Comparison of ENCODE assay signal across 1 cellular context in the genomic region with DNA sequence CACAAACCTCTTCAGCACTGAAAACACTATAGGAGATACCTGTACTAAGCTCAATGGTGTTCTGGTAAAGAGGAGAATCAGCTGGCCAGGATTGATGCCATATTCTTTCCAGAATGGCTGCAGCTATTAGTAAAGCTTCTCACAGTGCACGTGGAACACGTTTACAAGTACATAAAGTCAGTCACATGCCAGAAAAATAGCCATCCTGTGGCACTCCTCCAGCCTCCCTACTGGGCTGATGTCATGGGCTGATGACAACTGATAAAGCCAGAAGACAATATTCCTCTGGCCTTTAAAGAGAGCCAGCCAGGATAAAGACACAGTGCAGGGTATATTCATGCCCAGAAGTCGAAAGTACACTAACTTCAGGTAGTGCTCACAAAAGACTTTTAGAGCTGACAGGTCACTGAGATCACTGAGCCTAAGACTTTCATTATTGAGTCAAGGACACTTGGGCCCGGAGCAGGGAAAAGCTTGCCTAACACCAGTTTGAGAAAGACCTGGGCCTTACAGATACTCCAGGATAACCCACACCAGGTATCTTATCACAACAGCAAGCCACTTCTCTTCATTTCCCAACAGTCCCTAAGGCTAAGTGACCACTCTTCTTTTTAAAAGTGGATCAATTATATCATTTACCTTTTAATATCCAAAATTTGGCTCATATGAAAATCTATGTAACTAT.
TF ChIP-seq lines count a peak whose summit lies in the region.

No MANE protein-coding gene starts in this region.

TF ChIP-seq in K562, 482 proteins besides CTCF, POLR2A, EP300 and RAD21 (continued from another document and continues in another):
- TF ChIP-seq, protein P1, sequence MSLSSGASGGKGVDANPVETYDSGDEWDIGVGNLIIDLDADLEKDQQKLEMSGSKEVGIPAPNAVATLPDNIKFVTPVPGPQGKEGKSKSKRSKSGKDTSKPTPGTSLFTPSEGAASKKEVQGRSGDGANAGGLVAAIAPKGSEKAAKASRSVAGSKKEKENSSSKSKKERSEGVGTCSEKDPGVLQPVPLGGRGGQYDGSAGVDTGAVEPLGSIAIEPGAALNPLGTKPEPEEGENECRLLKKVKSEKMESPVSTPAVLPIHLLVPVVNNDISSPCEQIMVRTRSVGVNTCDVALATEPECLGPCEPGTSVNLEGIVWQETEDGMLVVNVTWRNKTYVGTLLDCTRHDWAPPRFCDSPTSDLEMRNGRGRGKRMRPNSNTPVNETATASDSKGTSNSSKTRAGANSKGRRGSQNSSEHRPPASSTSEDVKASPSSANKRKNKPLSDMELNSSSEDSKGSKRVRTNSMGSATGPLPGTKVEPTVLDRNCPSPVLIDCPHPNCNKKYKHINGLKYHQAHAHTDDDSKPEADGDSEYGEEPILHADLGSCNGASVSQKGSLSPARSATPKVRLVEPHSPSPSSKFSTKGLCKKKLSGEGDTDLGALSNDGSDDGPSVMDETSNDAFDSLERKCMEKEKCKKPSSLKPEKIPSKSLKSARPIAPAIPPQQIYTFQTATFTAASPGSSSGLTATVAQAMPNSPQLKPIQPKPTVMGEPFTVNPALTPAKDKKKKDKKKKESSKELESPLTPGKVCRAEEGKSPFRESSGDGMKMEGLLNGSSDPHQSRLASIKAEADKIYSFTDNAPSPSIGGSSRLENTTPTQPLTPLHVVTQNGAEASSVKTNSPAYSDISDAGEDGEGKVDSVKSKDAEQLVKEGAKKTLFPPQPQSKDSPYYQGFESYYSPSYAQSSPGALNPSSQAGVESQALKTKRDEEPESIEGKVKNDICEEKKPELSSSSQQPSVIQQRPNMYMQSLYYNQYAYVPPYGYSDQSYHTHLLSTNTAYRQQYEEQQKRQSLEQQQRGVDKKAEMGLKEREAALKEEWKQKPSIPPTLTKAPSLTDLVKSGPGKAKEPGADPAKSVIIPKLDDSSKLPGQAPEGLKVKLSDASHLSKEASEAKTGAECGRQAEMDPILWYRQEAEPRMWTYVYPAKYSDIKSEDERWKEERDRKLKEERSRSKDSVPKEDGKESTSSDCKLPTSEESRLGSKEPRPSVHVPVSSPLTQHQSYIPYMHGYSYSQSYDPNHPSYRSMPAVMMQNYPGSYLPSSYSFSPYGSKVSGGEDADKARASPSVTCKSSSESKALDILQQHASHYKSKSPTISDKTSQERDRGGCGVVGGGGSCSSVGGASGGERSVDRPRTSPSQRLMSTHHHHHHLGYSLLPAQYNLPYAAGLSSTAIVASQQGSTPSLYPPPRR (CRISPR knock-in tag; IDR thresholded peaks at IDR 0.05; ENCODE audit: borderline replicate concordance), result no peak
- TF ChIP-seq, protein P2, sequence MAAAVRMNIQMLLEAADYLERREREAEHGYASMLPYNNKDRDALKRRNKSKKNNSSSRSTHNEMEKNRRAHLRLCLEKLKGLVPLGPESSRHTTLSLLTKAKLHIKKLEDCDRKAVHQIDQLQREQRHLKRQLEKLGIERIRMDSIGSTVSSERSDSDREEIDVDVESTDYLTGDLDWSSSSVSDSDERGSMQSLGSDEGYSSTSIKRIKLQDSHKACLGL (CRISPR knock-in tag; IDR thresholded peaks at IDR 0.05; ENCODE audit: borderline replicate concordance, poor library complexity, severe bottlenecking), result no peak
- TF ChIP-seq, protein P3, sequence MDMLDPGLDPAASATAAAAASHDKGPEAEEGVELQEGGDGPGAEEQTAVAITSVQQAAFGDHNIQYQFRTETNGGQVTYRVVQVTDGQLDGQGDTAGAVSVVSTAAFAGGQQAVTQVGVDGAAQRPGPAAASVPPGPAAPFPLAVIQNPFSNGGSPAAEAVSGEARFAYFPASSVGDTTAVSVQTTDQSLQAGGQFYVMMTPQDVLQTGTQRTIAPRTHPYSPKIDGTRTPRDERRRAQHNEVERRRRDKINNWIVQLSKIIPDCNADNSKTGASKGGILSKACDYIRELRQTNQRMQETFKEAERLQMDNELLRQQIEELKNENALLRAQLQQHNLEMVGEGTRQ (CRISPR knock-in tag; IDR thresholded peaks at IDR 0.05), result no peak
- TF ChIP-seq, protein P4, sequence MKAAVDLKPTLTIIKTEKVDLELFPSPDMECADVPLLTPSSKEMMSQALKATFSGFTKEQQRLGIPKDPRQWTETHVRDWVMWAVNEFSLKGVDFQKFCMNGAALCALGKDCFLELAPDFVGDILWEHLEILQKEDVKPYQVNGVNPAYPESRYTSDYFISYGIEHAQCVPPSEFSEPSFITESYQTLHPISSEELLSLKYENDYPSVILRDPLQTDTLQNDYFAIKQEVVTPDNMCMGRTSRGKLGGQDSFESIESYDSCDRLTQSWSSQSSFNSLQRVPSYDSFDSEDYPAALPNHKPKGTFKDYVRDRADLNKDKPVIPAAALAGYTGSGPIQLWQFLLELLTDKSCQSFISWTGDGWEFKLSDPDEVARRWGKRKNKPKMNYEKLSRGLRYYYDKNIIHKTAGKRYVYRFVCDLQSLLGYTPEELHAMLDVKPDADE (conservative IDR thresholded peaks at IDR 0.05; ENCODE audit: control insufficient read depth, low read depth, low read length), result no peak
- TF ChIP-seq CCAR2 (IDR thresholded peaks at IDR 0.05; ENCODE audit: low read depth, low read length), result no peak
- TF ChIP-seq HNRNPH1 (optimal IDR thresholded peaks at IDR 0.05; ENCODE audit: low read depth, low read length), result no peak
- no peak for TF ChIP-seq ZSCAN29 (IDR thresholded peaks at IDR 0.05)
- TF ChIP-seq TRIM24 (IDR thresholded peaks at IDR 0.05), result no peak
- TF ChIP-seq FOXP1 (CRISPR knock-in tag; IDR thresholded peaks at IDR 0.05), result no peak
- peak; percentile 26 for TF ChIP-seq ZFP36 (IDR thresholded peaks at IDR 0.05; ENCODE audit: low read depth, low read length, partially characterized antibody)
- TF ChIP-seq EWSR1 (IDR thresholded peaks at IDR 0.05; ENCODE audit: borderline replicate concordance, low read depth, partially characterized antibody), result no peak
- TF ChIP-seq, protein P5, sequence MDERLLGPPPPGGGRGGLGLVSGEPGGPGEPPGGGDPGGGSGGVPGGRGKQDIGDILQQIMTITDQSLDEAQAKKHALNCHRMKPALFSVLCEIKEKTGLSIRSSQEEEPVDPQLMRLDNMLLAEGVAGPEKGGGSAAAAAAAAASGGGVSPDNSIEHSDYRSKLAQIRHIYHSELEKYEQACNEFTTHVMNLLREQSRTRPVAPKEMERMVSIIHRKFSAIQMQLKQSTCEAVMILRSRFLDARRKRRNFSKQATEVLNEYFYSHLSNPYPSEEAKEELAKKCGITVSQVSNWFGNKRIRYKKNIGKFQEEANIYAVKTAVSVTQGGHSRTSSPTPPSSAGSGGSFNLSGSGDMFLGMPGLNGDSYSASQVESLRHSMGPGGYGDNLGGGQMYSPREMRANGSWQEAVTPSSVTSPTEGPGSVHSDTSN (CRISPR knock-in tag; IDR thresholded peaks at IDR 0.05; ENCODE audit: low read depth), result no peak
- TF ChIP-seq, protein P5 (tag; conservative IDR thresholded peaks at IDR 0.05; ENCODE audit: low read depth), result no peak
- TF ChIP-seq, protein P6, sequence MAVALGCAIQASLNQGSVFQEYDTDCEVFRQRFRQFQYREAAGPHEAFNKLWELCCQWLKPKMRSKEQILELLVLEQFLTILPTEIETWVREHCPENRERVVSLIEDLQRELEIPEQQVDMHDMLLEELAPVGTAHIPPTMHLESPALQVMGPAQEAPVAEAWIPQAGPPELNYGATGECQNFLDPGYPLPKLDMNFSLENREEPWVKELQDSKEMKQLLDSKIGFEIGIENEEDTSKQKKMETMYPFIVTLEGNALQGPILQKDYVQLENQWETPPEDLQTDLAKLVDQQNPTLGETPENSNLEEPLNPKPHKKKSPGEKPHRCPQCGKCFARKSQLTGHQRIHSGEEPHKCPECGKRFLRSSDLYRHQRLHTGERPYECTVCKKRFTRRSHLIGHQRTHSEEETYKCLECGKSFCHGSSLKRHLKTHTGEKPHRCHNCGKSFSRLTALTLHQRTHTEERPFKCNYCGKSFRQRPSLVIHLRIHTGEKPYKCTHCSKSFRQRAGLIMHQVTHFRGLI (CRISPR knock-in tag; IDR thresholded peaks at IDR 0.05), result no peak
- TF ChIP-seq PHB2 (IDR thresholded peaks at IDR 0.05; ENCODE audit: low read depth), result no peak
- no peak for TF ChIP-seq ZNF232 (CRISPR knock-in tag; IDR thresholded peaks at IDR 0.05)
- TF ChIP-seq MAFF (IDR thresholded peaks at IDR 0.05; ENCODE audit: low read length), result no peak
- TF ChIP-seq, protein P7, sequence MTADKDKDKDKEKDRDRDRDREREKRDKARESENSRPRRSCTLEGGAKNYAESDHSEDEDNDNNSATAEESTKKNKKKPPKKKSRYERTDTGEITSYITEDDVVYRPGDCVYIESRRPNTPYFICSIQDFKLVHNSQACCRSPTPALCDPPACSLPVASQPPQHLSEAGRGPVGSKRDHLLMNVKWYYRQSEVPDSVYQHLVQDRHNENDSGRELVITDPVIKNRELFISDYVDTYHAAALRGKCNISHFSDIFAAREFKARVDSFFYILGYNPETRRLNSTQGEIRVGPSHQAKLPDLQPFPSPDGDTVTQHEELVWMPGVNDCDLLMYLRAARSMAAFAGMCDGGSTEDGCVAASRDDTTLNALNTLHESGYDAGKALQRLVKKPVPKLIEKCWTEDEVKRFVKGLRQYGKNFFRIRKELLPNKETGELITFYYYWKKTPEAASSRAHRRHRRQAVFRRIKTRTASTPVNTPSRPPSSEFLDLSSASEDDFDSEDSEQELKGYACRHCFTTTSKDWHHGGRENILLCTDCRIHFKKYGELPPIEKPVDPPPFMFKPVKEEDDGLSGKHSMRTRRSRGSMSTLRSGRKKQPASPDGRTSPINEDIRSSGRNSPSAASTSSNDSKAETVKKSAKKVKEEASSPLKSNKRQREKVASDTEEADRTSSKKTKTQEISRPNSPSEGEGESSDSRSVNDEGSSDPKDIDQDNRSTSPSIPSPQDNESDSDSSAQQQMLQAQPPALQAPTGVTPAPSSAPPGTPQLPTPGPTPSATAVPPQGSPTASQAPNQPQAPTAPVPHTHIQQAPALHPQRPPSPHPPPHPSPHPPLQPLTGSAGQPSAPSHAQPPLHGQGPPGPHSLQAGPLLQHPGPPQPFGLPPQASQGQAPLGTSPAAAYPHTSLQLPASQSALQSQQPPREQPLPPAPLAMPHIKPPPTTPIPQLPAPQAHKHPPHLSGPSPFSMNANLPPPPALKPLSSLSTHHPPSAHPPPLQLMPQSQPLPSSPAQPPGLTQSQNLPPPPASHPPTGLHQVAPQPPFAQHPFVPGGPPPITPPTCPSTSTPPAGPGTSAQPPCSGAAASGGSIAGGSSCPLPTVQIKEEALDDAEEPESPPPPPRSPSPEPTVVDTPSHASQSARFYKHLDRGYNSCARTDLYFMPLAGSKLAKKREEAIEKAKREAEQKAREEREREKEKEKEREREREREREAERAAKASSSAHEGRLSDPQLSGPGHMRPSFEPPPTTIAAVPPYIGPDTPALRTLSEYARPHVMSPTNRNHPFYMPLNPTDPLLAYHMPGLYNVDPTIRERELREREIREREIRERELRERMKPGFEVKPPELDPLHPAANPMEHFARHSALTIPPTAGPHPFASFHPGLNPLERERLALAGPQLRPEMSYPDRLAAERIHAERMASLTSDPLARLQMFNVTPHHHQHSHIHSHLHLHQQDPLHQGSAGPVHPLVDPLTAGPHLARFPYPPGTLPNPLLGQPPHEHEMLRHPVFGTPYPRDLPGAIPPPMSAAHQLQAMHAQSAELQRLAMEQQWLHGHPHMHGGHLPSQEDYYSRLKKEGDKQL (CRISPR knock-in tag; IDR thresholded peaks at IDR 0.05; ENCODE audit: borderline replicate concordance), result no peak
- TF ChIP-seq NEUROD1 (IDR thresholded peaks at IDR 0.05; ENCODE audit: borderline replicate concordance, low read depth, low read length, partially characterized antibody), result no peak
- no peak for TF ChIP-seq ZC3H8 (IDR thresholded peaks at IDR 0.05)
- TF ChIP-seq ZNF316 (IDR thresholded peaks at IDR 0.05), result no peak
- no peak for TF ChIP-seq ZNF717 (CRISPR knock-in tag; IDR thresholded peaks at IDR 0.05)
- peak; percentile 33; the same call in 1 of the 2 replicates for TF ChIP-seq RAD51 (IDR thresholded peaks at IDR 0.05; ENCODE audit: borderline replicate concordance, low read depth)
- TF ChIP-seq, protein P8, sequence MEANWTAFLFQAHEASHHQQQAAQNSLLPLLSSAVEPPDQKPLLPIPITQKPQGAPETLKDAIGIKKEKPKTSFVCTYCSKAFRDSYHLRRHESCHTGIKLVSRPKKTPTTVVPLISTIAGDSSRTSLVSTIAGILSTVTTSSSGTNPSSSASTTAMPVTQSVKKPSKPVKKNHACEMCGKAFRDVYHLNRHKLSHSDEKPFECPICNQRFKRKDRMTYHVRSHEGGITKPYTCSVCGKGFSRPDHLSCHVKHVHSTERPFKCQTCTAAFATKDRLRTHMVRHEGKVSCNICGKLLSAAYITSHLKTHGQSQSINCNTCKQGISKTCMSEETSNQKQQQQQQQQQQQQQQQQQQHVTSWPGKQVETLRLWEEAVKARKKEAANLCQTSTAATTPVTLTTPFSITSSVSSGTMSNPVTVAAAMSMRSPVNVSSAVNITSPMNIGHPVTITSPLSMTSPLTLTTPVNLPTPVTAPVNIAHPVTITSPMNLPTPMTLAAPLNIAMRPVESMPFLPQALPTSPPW (CRISPR knock-in tag; IDR thresholded peaks at IDR 0.05), result no peak
- no peak for TF ChIP-seq HDGF (IDR thresholded peaks at IDR 0.05)
- TF ChIP-seq, protein P9, sequence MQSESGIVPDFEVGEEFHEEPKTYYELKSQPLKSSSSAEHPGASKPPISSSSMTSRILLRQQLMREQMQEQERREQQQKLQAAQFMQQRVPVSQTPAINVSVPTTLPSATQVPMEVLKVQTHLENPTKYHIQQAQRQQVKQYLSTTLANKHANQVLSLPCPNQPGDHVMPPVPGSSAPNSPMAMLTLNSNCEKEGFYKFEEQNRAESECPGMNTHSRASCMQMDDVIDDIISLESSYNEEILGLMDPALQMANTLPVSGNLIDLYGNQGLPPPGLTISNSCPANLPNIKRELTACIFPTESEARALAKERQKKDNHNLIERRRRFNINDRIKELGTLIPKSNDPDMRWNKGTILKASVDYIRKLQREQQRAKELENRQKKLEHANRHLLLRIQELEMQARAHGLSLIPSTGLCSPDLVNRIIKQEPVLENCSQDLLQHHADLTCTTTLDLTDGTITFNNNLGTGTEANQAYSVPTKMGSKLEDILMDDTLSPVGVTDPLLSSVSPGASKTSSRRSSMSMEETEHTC (IDR thresholded peaks at IDR 0.05), result peak; percentile 62
- no peak for TF ChIP-seq STAG1 (CRISPR knock-in tag; IDR thresholded peaks at IDR 0.05; ENCODE audit: borderline replicate concordance)
- TF ChIP-seq DDX20 (tag; IDR thresholded peaks at IDR 0.05; ENCODE audit: low read depth), result no peak
- TF ChIP-seq, protein P10, sequence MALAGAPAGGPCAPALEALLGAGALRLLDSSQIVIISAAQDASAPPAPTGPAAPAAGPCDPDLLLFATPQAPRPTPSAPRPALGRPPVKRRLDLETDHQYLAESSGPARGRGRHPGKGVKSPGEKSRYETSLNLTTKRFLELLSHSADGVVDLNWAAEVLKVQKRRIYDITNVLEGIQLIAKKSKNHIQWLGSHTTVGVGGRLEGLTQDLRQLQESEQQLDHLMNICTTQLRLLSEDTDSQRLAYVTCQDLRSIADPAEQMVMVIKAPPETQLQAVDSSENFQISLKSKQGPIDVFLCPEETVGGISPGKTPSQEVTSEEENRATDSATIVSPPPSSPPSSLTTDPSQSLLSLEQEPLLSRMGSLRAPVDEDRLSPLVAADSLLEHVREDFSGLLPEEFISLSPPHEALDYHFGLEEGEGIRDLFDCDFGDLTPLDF (CRISPR knock-in tag; IDR thresholded peaks at IDR 0.05), result no peak
- no peak for TF ChIP-seq ZNF311 (CRISPR knock-in tag; IDR thresholded peaks at IDR 0.05)
